8 cellular contexts compared by ENCODE assay signal in the genomic region with DNA sequence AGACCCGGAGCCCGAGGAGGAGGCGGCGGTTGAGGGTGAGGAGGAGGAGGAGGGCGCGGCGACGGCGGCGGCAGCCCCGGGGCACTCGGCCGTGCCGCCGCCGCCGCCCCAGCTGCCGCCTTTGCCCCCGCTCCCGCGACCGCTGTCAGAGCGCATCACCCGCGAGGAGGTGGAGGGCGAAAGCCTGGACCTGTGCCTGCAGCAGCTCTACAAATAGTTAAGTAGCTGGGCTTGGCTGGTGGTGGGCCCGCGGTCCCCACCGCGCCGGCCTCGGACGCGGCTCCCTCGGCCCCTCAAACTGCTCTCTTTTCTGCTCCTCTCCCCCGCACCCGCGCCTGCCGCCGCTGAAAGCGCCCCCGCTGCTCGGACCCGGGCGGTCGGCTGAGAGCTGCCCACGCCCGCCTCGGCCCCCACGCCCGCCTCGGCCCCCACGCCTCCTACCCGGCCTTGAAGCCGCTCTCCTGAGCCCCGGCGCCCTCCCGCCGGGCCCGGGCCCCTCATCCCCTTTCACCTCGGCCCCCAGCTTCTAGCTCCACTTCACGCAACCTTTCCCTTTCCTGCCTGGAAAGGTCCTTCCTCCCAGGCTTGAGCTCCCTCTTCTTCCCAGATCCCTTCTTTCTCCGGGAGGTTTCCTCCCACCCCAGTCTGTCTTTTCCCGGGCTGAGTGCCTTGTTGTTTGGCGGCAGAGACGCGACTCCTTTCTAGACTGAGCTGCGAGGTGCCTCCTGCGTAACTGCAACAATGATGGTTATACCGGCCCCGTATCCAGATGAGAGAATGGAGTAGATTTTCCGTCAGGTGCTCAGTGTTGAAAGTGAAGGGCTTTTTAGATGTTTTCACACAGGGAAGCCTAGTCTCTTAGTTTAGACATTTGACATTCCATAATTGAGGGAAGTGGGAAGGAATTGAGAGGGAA. TPM values are rescaled to one million over a fixed set of nuclear protein-coding genes. Genes with fewer than 3 reads are reported as not detected.
DNase-seq lines count a peak whose midpoint lies in the region; ATAC-seq and TF ChIP-seq lines count a peak whose summit lies in the region.

No MANE protein-coding gene starts in this region.

- H3K9ac ChIP-seq in Karpas-422 (ENCODE audit: low read length): peak overlapping the region; percentile 72
- peak overlapping the region; percentile 43 for H3K9ac ChIP-seq in neural progenitor cell

- H3F3A ChIP-seq in neural progenitor cell (ENCODE audit: low read depth): peaks cover 30% of the 10 kb centered on the region

- no peaks in the 10 kb centered on the region for H3K9me2 ChIP-seq in Karpas-422 (replicated peaks; ENCODE audit: insufficient read depth, low read length)

- H3K9me3 ChIP-seq in Karpas-422 (ENCODE audit: low read length): no peaks in the 10 kb centered on the region
- H3K9me3 ChIP-seq in neural progenitor cell (ENCODE audit: low read depth): no peaks in the 10 kb centered on the region

- H3K27me3 ChIP-seq in Karpas-422 (ENCODE audit: low read length) (peaks cover 5% of the 10 kb centered on the region; the same call in 1 of the 2 replicates), foreskin keratinocyte (peaks cover 76% of the 10 kb centered on the region), neural progenitor cell (peaks cover 27% of the 10 kb centered on the region)

- H3K36me3 ChIP-seq in Karpas-422 (ENCODE audit: insufficient read depth, low read length): no peaks in the 10 kb centered on the region
- H3K36me3 ChIP-seq in neural progenitor cell: no peaks in the 10 kb centered on the region

- H4K20me1 ChIP-seq in Karpas-422 (ENCODE audit: insufficient read depth, low read depth, low read length) (no peaks in the 10 kb centered on the region), neural progenitor cell (ENCODE audit: low read depth) (peaks cover 21% of the 10 kb centered on the region)

- H3K27ac Mint-ChIP-seq in activated CD8-positive, alpha-beta memory T cell treated with anti-CD3 and anti-CD28 coated beads, Interleukin-2, amount 10 ng/mL, durations not matched to agents 7 days and 5 days: no peak overlapping the region
- peak overlapping the region; percentile 98 for H3K27ac Mint-ChIP-seq in neural progenitor cell

- CTCF ChIA-PET in activated CD8-positive, alpha-beta memory T cell treated with anti-CD3 and anti-CD28 coated beads, Interleukin-2, amount 10 ng/mL, durations not matched to agents 7 days and 5 days (lab: Charles Lee): interaction anchor here (0.6 to 1.5 kb wide), 3 partner anchors 10 to 171 kb away, joined by 3 to 5 read pairs (median 4); no protein-coding TSS in a partner anchor

- DNase-seq in DMS153 treated with DMSO at 0.1 percent for 48 hours (lab: John Stamatoyannopoulos, UW; ENCODE audit: unreplicated experiment) (peak; percentile 9), Karpas-422 (no peak), foreskin keratinocyte (no peak), neural progenitor cell (ENCODE audit: low spot score) (peak; percentile 61), SIG-M5 (lab: John Stamatoyannopoulos, UW) (no peak)
- no peak for DNase-seq in activated CD8-positive, alpha-beta memory T cell treated with anti-CD3 and anti-CD28 coated beads, Interleukin-2, amount 10 ng/mL, durations not matched to agents 7 days and 5 days

- no peaks in the 10 kb centered on the region for H3K9me3 Mint-ChIP-seq in activated CD8-positive, alpha-beta memory T cell treated with anti-CD3 and anti-CD28 coated beads, Interleukin-2, amount 10 ng/mL, durations not matched to agents 7 days and 5 days (ENCODE audit: low read depth)
- no peaks in the 10 kb centered on the region for H3K9me3 Mint-ChIP-seq in neural progenitor cell

- TF ChIP-seq CTCF in foreskin keratinocyte (conservative IDR thresholded peaks at IDR 0.05) (no peak), neural progenitor cell (IDR thresholded peaks at IDR 0.05) (no peak)

- H3K27ac ChIP-seq in Karpas-422 (ENCODE audit: low read length) (no peak overlapping the region), foreskin keratinocyte (no peak overlapping the region), neural progenitor cell (no peak overlapping the region)

- H3K4me3 ChIP-seq in Karpas-422 (ENCODE audit: low read length) (peak overlapping the region; percentile 77), neural progenitor cell (peak overlapping the region; percentile 98)

- H3K36me3 Mint-ChIP-seq in activated CD8-positive, alpha-beta memory T cell treated with anti-CD3 and anti-CD28 coated beads, Interleukin-2, amount 10 ng/mL, durations not matched to agents 7 days and 5 days: no peaks in the 10 kb centered on the region
- peaks cover 9% of the 10 kb centered on the region for H3K36me3 Mint-ChIP-seq in neural progenitor cell

- peaks cover 79% of the 10 kb centered on the region for H3K27me3 Mint-ChIP-seq in activated CD8-positive, alpha-beta memory T cell treated with anti-CD3 and anti-CD28 coated beads, Interleukin-2, amount 10 ng/mL, durations not matched to agents 7 days and 5 days
- H3K27me3 Mint-ChIP-seq in neural progenitor cell (ENCODE audit: insufficient read depth, low read depth): peaks cover 2% of the 10 kb centered on the region

- H3K4me3 Mint-ChIP-seq in activated CD8-positive, alpha-beta memory T cell treated with anti-CD3 and anti-CD28 coated beads, Interleukin-2, amount 10 ng/mL, durations not matched to agents 7 days and 5 days: peak overlapping the region; percentile 72
- peak overlapping the region; percentile 100 for H3K4me3 Mint-ChIP-seq in neural progenitor cell

- H3K4me1 ChIP-seq in Karpas-422 (ENCODE audit: low read length) (peaks cover 20% of the 10 kb centered on the region), foreskin keratinocyte (no peaks in the 10 kb centered on the region), neural progenitor cell (peaks cover 11% of the 10 kb centered on the region)

- peaks cover 14% of the 10 kb centered on the region for H3K4me1 Mint-ChIP-seq in activated CD8-positive, alpha-beta memory T cell treated with anti-CD3 and anti-CD28 coated beads, Interleukin-2, amount 10 ng/mL, durations not matched to agents 7 days and 5 days
- H3K4me1 Mint-ChIP-seq in neural progenitor cell: peaks cover 23% of the 10 kb centered on the region

- ATAC-seq in activated CD8-positive, alpha-beta memory T cell treated with anti-CD3 and anti-CD28 coated beads, Interleukin-2, amount 10 ng/mL, durations not matched to agents 7 days and 5 days: peak; percentile 30
- peak; percentile 30 for ATAC-seq in foreskin keratinocyte
- ATAC-seq in HG03135 (IDR thresholded peaks at IDR 0.05; ENCODE audit: unreplicated experiment): no peak
- no peak for ATAC-seq in GM21367 (IDR thresholded peaks at IDR 0.05; ENCODE audit: unreplicated experiment)

- H3K79me2 ChIP-seq in Karpas-422 (ENCODE audit: low read length) (no peaks in the 10 kb centered on the region), neural progenitor cell (ENCODE audit: low read depth) (peaks cover 28% of the 10 kb centered on the region)

- peak overlapping the region; percentile 91 for H3K4me2 ChIP-seq in Karpas-422 (ENCODE audit: low read depth, low read length, poor library complexity, severe bottlenecking)
- peak overlapping the region; percentile 99 for H3K4me2 ChIP-seq in neural progenitor cell

- H2AFZ ChIP-seq in Karpas-422 (ENCODE audit: low read length): peak overlapping the region; percentile 95
- H2AFZ ChIP-seq in neural progenitor cell (replicated peaks): peak overlapping the region; percentile 78

RNA-seq across cellular contexts. Expression of gene PPM1E, which starts 0.8 kb away (rescaled TPM):
- 0.56 and 1.0 TPM in 2 replicates for total RNA-seq in Karpas-422 (2014; rRNA removed; shearing (Covaris generic); ENCODE audit: low replicate concordance)
- total RNA-seq in activated CD8-positive, alpha-beta memory T cell treated with anti-CD3 and anti-CD28 coated beads, Interleukin-2, amount 10 ng/mL, durations not matched to agents 7 days and 5 days: under 1 TPM; 0.03 to 0.07 TPM
- total RNA-seq in foreskin keratinocyte: 0.04 and 0.07 TPM in 2 replicates
- polyA plus RNA-seq in foreskin keratinocyte: 0.01 TPM in 1 of 2 replicates, not detected in the other
- total RNA-seq in neural progenitor cell (ENCODE audit: low replicate concordance): 13.2 and 18.8 TPM in 2 replicates

Comparison
In these comparisons a context has a peak if more than half of its experiments do, and no peak if none do; other contexts are left out.
1. DNase-seq: peak in DMS153 treated with DMSO at 0.1 percent for 48 hours (single experiment) and neural progenitor cell (single experiment); none in Karpas-422 (single experiment), activated CD8-positive, alpha-beta memory T cell treated with anti-CD3 and anti-CD28 coated beads, Interleukin-2, amount 10 ng/mL, durations not matched to agents 7 days and 5 days (single experiment), foreskin keratinocyte (0 of 2) and SIG-M5 (single experiment).
2. ATAC-seq: peak in activated CD8-positive, alpha-beta memory T cell treated with anti-CD3 and anti-CD28 coated beads, Interleukin-2, amount 10 ng/mL, durations not matched to agents 7 days and 5 days (single experiment) and foreskin keratinocyte (single experiment); none in HG03135 (single experiment) and GM21367 (single experiment).